8 cellular contexts compared by ENCODE assay signal in genomic region chr10:5434017-5434753, GRCh38. TPM values are rescaled to one million over a fixed set of nuclear protein-coding genes. Genes with fewer than 3 reads are reported as not detected.
DNase-seq lines count a peak whose midpoint lies in the region; ATAC-seq and TF ChIP-seq lines count a peak whose summit lies in the region.

No MANE protein-coding gene starts in this region.

- ATAC-seq in natural killer cell (peak; percentile 56 to 72 (median 71)), HG03342 (IDR thresholded peaks at IDR 0.05; ENCODE audit: unreplicated experiment) (peak; percentile 64)
- no peak for ATAC-seq in natural killer cell treated with Interleukin-12 subunit alpha and Interleukin-12 subunit beta and Interleukin-15 and Interleukin-18, amount 100 ng/mL, for 72 hours
- ATAC-seq in naive thymus-derived CD4-positive, alpha-beta T cell: peak; percentile 84

- H3K27ac Mint-ChIP-seq in natural killer cell: peak overlapping the region in 1 of 2 donors; percentile 31
- peak overlapping the region in 1 of 2 donors; percentile 18 for H3K27ac Mint-ChIP-seq in natural killer cell treated with Interleukin-12 subunit alpha and Interleukin-12 subunit beta and Interleukin-15 and Interleukin-18, amount 100 ng/mL, for 72 hours
- peak overlapping the region in 4 of 9 donors; percentile 49 to 81 (median 56) for H3K27ac Mint-ChIP-seq in naive thymus-derived CD4-positive, alpha-beta T cell

- H3K9me3 Mint-ChIP-seq in natural killer cell: no peaks in the 10 kb centered on the region
- H3K9me3 Mint-ChIP-seq in natural killer cell treated with Interleukin-12 subunit alpha and Interleukin-12 subunit beta and Interleukin-15 and Interleukin-18, amount 100 ng/mL, for 72 hours: no peaks in the 10 kb centered on the region
- H3K9me3 Mint-ChIP-seq in naive thymus-derived CD4-positive, alpha-beta T cell: peaks cover 0 to 5% (median 0%) of the 10 kb centered on the region in 11 donors

- DNase-seq in natural killer cell (no peak), RWPE1 (ENCODE audit: low spot score) (no peak), epithelial cell of esophagus (ENCODE audit: low read depth) (peak; percentile 66)
- no peak for DNase-seq in natural killer cell treated with Interleukin-12 subunit alpha and Interleukin-12 subunit beta and Interleukin-15 and Interleukin-18, amount 100 ng/mL, for 72 hours (ENCODE audit: low spot score)
- peak in 5 of 9 donors; percentile 31 to 54 (median 38) for DNase-seq in naive thymus-derived CD4-positive, alpha-beta T cell
- DNase-seq in activated naive CD4-positive, alpha-beta T cell treated with Interleukin-2 at 50 U/mL for 16 hours: no peak
- no peak for DNase-seq in activated CD8-positive, alpha-beta memory T cell treated with anti-CD3 and anti-CD28 coated beads, Interleukin-2, amount 50 U/mL, for 48 hours

- POLR2A ChIA-PET in RWPE1 (lab: Yijun Ruan, JAX; ENCODE audit: low non-redundant PET): no interaction called here
- POLR2A ChIA-PET in naive thymus-derived CD4-positive, alpha-beta T cell (lab: Charles Lee): interaction anchor here (1.2 kb wide), 1 partner anchor 583 kb away, joined by 3 read pairs; no protein-coding TSS in a partner anchor

- intact Hi-C loops in natural killer cell (cut with micrococcal nuclease): loop anchor here (1.0 kb wide), 1 partner anchor 585 kb away; no protein-coding TSS in a partner anchor
- intact Hi-C loops in naive thymus-derived CD4-positive, alpha-beta T cell (cut with micrococcal nuclease): loop anchor here (1.0 to 5.0 kb wide), 10 partner anchors 50 to 619 kb away; partner anchors contain the start of gene AKR1C3 (in 2 of the 2)

- CTCF ChIA-PET in RWPE1 (lab: Yijun Ruan, JAX): interaction anchor here (0.6 to 2.7 kb wide), 5 partner anchors 201 to 620 kb away, joined by 3 to 19 read pairs (median 7); no protein-coding TSS in a partner anchor
- CTCF ChIA-PET in naive thymus-derived CD4-positive, alpha-beta T cell (lab: Charles Lee): interaction anchor here (0.7 to 4.6 kb wide), 15 partner anchors 9 to 619 kb away, joined by 3 to 86 read pairs (median 5); no protein-coding TSS in a partner anchor

- H3K27me3 Mint-ChIP-seq in natural killer cell (ENCODE audit: low read depth in 2 of 2): no peaks in the 10 kb centered on the region
- no peaks in the 10 kb centered on the region for H3K27me3 Mint-ChIP-seq in natural killer cell treated with Interleukin-12 subunit alpha and Interleukin-12 subunit beta and Interleukin-15 and Interleukin-18, amount 100 ng/mL, for 72 hours
- no peaks in the 10 kb centered on the region for H3K27me3 Mint-ChIP-seq in naive thymus-derived CD4-positive, alpha-beta T cell

- TF ChIP-seq CTCF in natural killer cell (IDR thresholded peaks at IDR 0.05): peak; percentile 76
- peak; percentile 71 for TF ChIP-seq CTCF in RWPE1 (conservative IDR thresholded peaks at IDR 0.05; ENCODE audit: low read depth)
- peak; percentile 71 for TF ChIP-seq CTCF in epithelial cell of esophagus (IDR thresholded peaks at IDR 0.05; ENCODE audit: insufficient read depth, low read depth, low read length, missing control alignments)

- peaks cover 0 to 3% of the 10 kb centered on the region in 2 donors for H3K27me3 ChIP-seq in naive thymus-derived CD4-positive, alpha-beta T cell (ENCODE audit: control insufficient read depth in 2 of 2, insufficient read depth in 2 of 2, low read length in 2 of 2)

- no peak overlapping the region for H3K4me3 ChIP-seq in epithelial cell of esophagus (ENCODE audit: low read length)
- H3K4me3 ChIP-seq in naive thymus-derived CD4-positive, alpha-beta T cell (ENCODE audit: low read length): no peak overlapping the region

- H3K4me1 Mint-ChIP-seq in natural killer cell: peaks cover 9 to 10% of the 10 kb centered on the region in 2 donors
- H3K4me1 Mint-ChIP-seq in natural killer cell treated with Interleukin-12 subunit alpha and Interleukin-12 subunit beta and Interleukin-15 and Interleukin-18, amount 100 ng/mL, for 72 hours (ENCODE audit: low read depth in 2 of 2): peaks cover 4 to 8% of the 10 kb centered on the region in 2 donors
- H3K4me1 Mint-ChIP-seq in naive thymus-derived CD4-positive, alpha-beta T cell: peaks cover 4 to 15% (median 11%) of the 10 kb centered on the region in 7 donors

- peaks cover 0 to 10% of the 10 kb centered on the region in 2 donors for H3K4me1 ChIP-seq in naive thymus-derived CD4-positive, alpha-beta T cell (ENCODE audit: control insufficient read depth in 2 of 2, insufficient read depth in 2 of 2, low read length in 2 of 2)

- H3K27ac ChIP-seq in RWPE1: no peak overlapping the region
- H3K27ac ChIP-seq in naive thymus-derived CD4-positive, alpha-beta T cell (ENCODE audit: low read depth, low read length): no peak overlapping the region

- no peaks in the 10 kb centered on the region for H3K36me3 ChIP-seq in naive thymus-derived CD4-positive, alpha-beta T cell (ENCODE audit: control insufficient read depth in 2 of 3, insufficient read depth in 3 of 3, low read length in 3 of 3)

- peaks cover 6% of the 10 kb centered on the region for H3K36me3 Mint-ChIP-seq in natural killer cell
- H3K36me3 Mint-ChIP-seq in natural killer cell treated with Interleukin-12 subunit alpha and Interleukin-12 subunit beta and Interleukin-15 and Interleukin-18, amount 100 ng/mL, for 72 hours: peaks cover 10% of the 10 kb centered on the region
- peaks cover 0 to 18% (median 4%) of the 10 kb centered on the region in 5 donors for H3K36me3 Mint-ChIP-seq in naive thymus-derived CD4-positive, alpha-beta T cell

- H3K9me3 ChIP-seq in naive thymus-derived CD4-positive, alpha-beta T cell (ENCODE audit: control insufficient read depth in 2 of 3, low read length in 3 of 3): no peaks in the 10 kb centered on the region

- H3K4me3 Mint-ChIP-seq in natural killer cell: no peak overlapping the region
- no peak overlapping the region for H3K4me3 Mint-ChIP-seq in natural killer cell treated with Interleukin-12 subunit alpha and Interleukin-12 subunit beta and Interleukin-15 and Interleukin-18, amount 100 ng/mL, for 72 hours
- peak overlapping the region in 3 of 10 donors; percentile 8 to 25 (median 10) for H3K4me3 Mint-ChIP-seq in naive thymus-derived CD4-positive, alpha-beta T cell

RNA-seq across cellular contexts. Expression of gene NET1, which starts 21.8 kb away (rescaled TPM):
- total RNA-seq in natural killer cell: 10 to 100 TPM; 10.4 to 17.9 (median 13.8) TPM
- 10 to 100 TPM; 20.1 to 36.0 TPM for total RNA-seq in natural killer cell treated with Interleukin-12 subunit alpha and Interleukin-12 subunit beta and Interleukin-15 and Interleukin-18, amount 100 ng/mL, for 72 hours
- 10 to 100 TPM; 31.6 to 61.6 (median 33.2) TPM for total RNA-seq in naive thymus-derived CD4-positive, alpha-beta T cell
- 10 to 100 TPM; 47.9 to 52.9 TPM for polyA plus RNA-seq in naive thymus-derived CD4-positive, alpha-beta T cell

RNA-seq across cellular contexts. Expression of gene TUBAL3, which starts 29.6 kb away (rescaled TPM):
- not detected for total RNA-seq in natural killer cell
- under 1 TPM in 1 of 2 donors, not detected in 1; 0.19 TPM for total RNA-seq in natural killer cell treated with Interleukin-12 subunit alpha and Interleukin-12 subunit beta and Interleukin-15 and Interleukin-18, amount 100 ng/mL, for 72 hours
- not detected for total RNA-seq in naive thymus-derived CD4-positive, alpha-beta T cell
- not detected for polyA plus RNA-seq in naive thymus-derived CD4-positive, alpha-beta T cell

Comparison
In these comparisons a context has a peak if more than half of its experiments do, and no peak if none do; other contexts are left out.
1. ATAC-seq: peak in natural killer cell (3 of 3), HG03342 (single experiment) and naive thymus-derived CD4-positive, alpha-beta T cell (single experiment); none in natural killer cell treated with Interleukin-12 subunit alpha and Interleukin-12 subunit beta and Interleukin-15 and Interleukin-18, amount 100 ng/mL, for 72 hours (0 of 2).
2. DNase-seq: peak in epithelial cell of esophagus (single experiment) and naive thymus-derived CD4-positive, alpha-beta T cell (5 of 9); none in natural killer cell (single experiment), natural killer cell treated with Interleukin-12 subunit alpha and Interleukin-12 subunit beta and Interleukin-15 and Interleukin-18, amount 100 ng/mL, for 72 hours (single experiment), RWPE1 (single experiment), activated naive CD4-positive, alpha-beta T cell treated with Interleukin-2 at 50 U/mL for 16 hours (single experiment) and activated CD8-positive, alpha-beta memory T cell treated with anti-CD3 and anti-CD28 coated beads, Interleukin-2, amount 50 U/mL, for 48 hours (single experiment).
3. Peak in every context shown above with its lines, with median percentiles within 50 percentile points of each other: CTCF ChIP-seq.